In genomic region chr17:66966529-66967418, GRCh38 we compare ENCODE assay signal across 13 cellular contexts. TPM values are rescaled to one million over a fixed set of nuclear protein-coding genes. Genes with fewer than 3 reads are reported as not detected.
DNase-seq lines count a peak whose midpoint lies in the region; ATAC-seq and TF ChIP-seq lines count a peak whose summit lies in the region.
"Had no signal": no experiment of that assay in that cellular context is flagged by ENCODE, and none has a peak within 500 bp of the region (broad histone marks: within the 10 kb centered on the region; RNA-seq: fewer than 3 reads in every experiment).

No MANE protein-coding gene starts in this region.

- H3K27me3 Mint-ChIP-seq in activated B cell treated with CpG ODN at 0.5 μM for 24 hours, result peaks cover 62% of the 10 kb centered on the region
- peaks cover 40% of the 10 kb centered on the region for H3K27me3 Mint-ChIP-seq in type B pancreatic cell

- CTCF ChIA-PET in activated B cell treated with CpG ODN at 0.5 μM for 24 hours (lab: Charles Lee), result no interaction called here

- H3K36me3 Mint-ChIP-seq in activated B cell treated with CpG ODN at 0.5 μM for 24 hours (ENCODE audit: low read depth) (no peaks in the 10 kb centered on the region), type B pancreatic cell (peaks cover 11% of the 10 kb centered on the region)

- H3K9me3 Mint-ChIP-seq in activated B cell treated with CpG ODN at 0.5 μM for 24 hours, result no peaks in the 10 kb centered on the region
- H3K9me3 Mint-ChIP-seq in type B pancreatic cell, result no peaks in the 10 kb centered on the region

- H3K4me3 Mint-ChIP-seq in activated B cell treated with CpG ODN at 0.5 μM for 24 hours (peak overlapping the region; percentile 58), type B pancreatic cell (peak overlapping the region; percentile 86)

- H3K27ac ChIP-seq in cardiac muscle cell, result no peak overlapping the region

- no peaks in the 10 kb centered on the region for H3K36me3 ChIP-seq in cardiac muscle cell

- peaks cover 62% of the 10 kb centered on the region for H3K27me3 ChIP-seq in cardiac muscle cell

- TF ChIP-seq CTCF in cardiac muscle cell (IDR thresholded peaks at IDR 0.05; ENCODE audit: low read depth, low read length) (no peak), activated B cell treated with CpG ODN at 0.5 μM for 24 hours (IDR thresholded peaks at IDR 0.05) (no peak), type B pancreatic cell (conservative IDR thresholded peaks at IDR 0.05) (no peak)

- H3K9me3 ChIP-seq in cardiac muscle cell (ENCODE audit: low read depth) (no peaks in the 10 kb centered on the region), iPS-18c (ENCODE audit: control insufficient read depth, insufficient read depth, low read length) (no peaks in the 10 kb centered on the region)

- peaks cover 11% of the 10 kb centered on the region for H3K4me1 ChIP-seq in cardiac muscle cell (ENCODE audit: low read depth)

- ATAC-seq in Right ventricle myocardium superior (ENCODE audit: poor library complexity) (no peak), activated B cell treated with CpG ODN at 0.5 μM for 24 hours (ENCODE audit: low read depth) (no peak), HG03139 (IDR thresholded peaks at IDR 0.05; ENCODE audit: unreplicated experiment) (no peak)

- no peak for DNase-seq in cardiac muscle cell (ENCODE audit: low read depth in 1 of 2, low spot score in 1 of 2)
- no peak for DNase-seq in Right ventricle myocardium superior
- DNase-seq in activated B cell treated with CpG ODN at 0.5 μM for 24 hours, result no peak
- DNase-seq in type B pancreatic cell (ENCODE audit: extremely low spot score, unreplicated experiment), result no peak
- no peak for DNase-seq in NAMALWA (ENCODE audit: low spot score)
- no peak for DNase-seq in activated CD8-positive, alpha-beta memory T cell treated with anti-CD3 and anti-CD28 coated beads, Interleukin-2, amount 50 U/mL, for 48 hours
- DNase-seq: AML-193; dermis blood vessel endothelial cell; stimulated activated CD4-positive, alpha-beta T cell treated with anti-CD3 and anti-CD28 coated beads, Interleukin-12 subunit alpha, Interleukin-12 subunit beta, amount 100 ng/mL, for 4 hours; stimulated activated CD8-positive, alpha-beta memory T cell treated with anti-CD3 and anti-CD28 coated beads, Interleukin-4, amount 100 ng/mL, for 48 hours; T1000 had no signal

- H3K27ac Mint-ChIP-seq in activated B cell treated with CpG ODN at 0.5 μM for 24 hours (no peak overlapping the region), type B pancreatic cell (peak overlapping the region; percentile 70)

- intact Hi-C loops in Right ventricle myocardium superior (cut with DNase I) (no loop called here), activated B cell treated with CpG ODN at 0.5 μM for 24 hours (cut with micrococcal nuclease) (no loop called here)

- POLR2A ChIA-PET in activated B cell treated with CpG ODN at 0.5 μM for 24 hours (lab: Charles Lee), result no interaction called here

- H3K4me3 ChIP-seq in cardiac muscle cell (peak overlapping the region; percentile 19), iPS-18c (ENCODE audit: insufficient read depth, low read depth, low read length) (peak overlapping the region; percentile 50; the same call in 1 of the 2 replicates)

- H3K4me1 Mint-ChIP-seq in activated B cell treated with CpG ODN at 0.5 μM for 24 hours (peaks cover 18% of the 10 kb centered on the region), type B pancreatic cell (ENCODE audit: unreplicated experiment) (peaks cover 46% of the 10 kb centered on the region)

RNA-seq across cellular contexts. Expression of gene CACNG4, which starts 2.3 kb away (rescaled TPM):
- 1.2 and 2.2 TPM in 2 replicates for total RNA-seq in cardiac muscle cell
- polyA plus RNA-seq in cardiac muscle cell, result 1.2 and 3.0 TPM in 2 replicates
- total RNA-seq in Right ventricle myocardium superior, result not detected
- not detected in 2 replicates for total RNA-seq in activated B cell treated with CpG ODN at 0.5 μM for 24 hours
- 27.5 and 32.1 TPM in 2 replicates for total RNA-seq in type B pancreatic cell (ENCODE audit: low replicate concordance)
- total RNA-seq: dermis blood vessel endothelial cell had no signal
